ENCODE assay signal across 16 cellular contexts in the genomic region with DNA sequence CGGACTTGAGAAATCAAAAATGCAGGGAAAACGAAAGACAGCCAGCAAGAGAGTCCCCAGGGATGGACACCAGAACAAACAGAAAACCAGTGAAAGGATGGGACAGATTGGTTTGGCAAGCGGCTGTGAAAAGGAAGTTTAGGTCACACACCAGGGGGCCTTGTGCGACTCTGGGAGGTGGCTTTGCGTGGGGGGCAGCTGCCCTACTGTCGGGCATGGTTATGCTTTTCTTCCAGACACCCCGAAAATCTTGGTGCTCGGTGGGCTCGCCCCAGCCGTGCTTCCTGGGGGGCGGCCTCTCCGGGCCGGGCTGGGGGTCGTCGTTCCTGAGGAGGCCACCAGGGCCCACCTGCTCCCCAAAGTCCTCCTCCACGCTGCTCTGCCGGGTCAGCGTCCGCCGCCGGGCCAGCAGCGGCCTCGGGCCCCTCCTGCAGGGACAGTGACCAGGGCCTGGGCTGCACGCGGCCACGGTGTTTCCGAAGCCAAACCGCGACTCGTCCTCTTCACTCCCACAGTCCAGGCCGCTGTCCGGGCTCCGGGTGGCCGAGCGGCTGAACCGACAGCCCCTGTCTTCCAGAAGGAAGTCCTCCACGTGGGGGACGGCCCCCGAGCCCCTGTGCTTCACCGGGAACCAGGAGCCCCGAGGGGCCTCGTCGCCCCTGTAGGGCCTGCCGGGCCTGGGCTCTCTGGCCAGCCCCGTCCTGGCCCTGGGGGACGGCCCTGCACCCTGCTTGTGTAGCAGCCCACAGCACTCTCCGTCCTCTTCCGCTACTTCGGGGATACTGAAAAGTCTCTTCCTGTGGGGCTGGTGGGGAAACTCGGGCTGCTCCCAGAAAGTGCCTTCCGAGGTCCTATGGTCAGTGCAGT.
"Had no signal": no experiment of that assay in that cellular context is flagged by ENCODE, and none has a peak within 500 bp of the region (broad histone marks: within the 10 kb centered on the region; RNA-seq: fewer than 3 reads in every experiment).

No MANE protein-coding gene starts in this region.

- H3K27me3 ChIP-seq: cardiac muscle cell, foreskin keratinocyte, left lung, uterus had no signal

- DNase-seq: activated CD4-positive, CD25-positive, alpha-beta regulatory T cell treated with anti-CD3 and anti-CD28 coated beads, Interleukin-2, amount 50 U/mL, for 72 hours; activated naive CD4-positive, alpha-beta T cell; activated naive CD8-positive, alpha-beta T cell treated with anti-CD3 and anti-CD28 coated beads for 36 hours; activated T-cell treated with anti-CD3 and anti-CD28 coated beads, Interleukin-2, amount 50 U/mL, for 1 hour; amygdala; foreskin keratinocyte; hypothalamus; kidney; left lung; stimulated activated CD4-positive, alpha-beta T cell treated with anti-CD3 and anti-CD28 coated beads, Interleukin-4, amount 100 ng/mL, for 24 hours; T-helper 17 cell; uterus had no signal

- H3K4me1 ChIP-seq: foreskin keratinocyte, left lung, uterus had no signal

- H3K9me3 ChIP-seq: left lung, uterus had no signal

- H3K27ac ChIP-seq: cardiac muscle cell, foreskin keratinocyte, left lung, parathyroid adenoma, uterus, VCaP had no signal

- H3K36me3 ChIP-seq: cardiac muscle cell, left lung, uterus had no signal

- H3K4me3 ChIP-seq: cardiac muscle cell, left lung, smooth muscle cell, uterus had no signal
